In the genomic region with DNA sequence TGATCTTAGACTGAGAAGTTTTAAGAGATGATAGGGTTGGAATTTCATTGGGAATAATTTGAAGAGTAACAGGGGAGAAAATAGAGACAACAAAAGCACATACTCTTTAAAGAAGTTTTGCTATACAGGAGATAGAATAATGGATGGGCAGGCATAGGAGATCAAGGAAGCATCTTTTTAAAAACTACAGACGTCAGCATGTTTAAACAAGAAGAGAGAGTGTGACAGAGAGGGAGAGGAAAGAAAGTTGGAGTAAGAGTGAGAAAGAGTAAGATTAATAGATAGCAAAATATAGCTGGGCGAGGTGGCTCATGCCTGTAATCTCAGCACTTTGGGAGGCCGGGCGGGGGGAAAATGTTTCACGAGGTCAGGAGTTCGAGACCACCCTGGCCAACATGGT, we compare ENCODE assay signal across 28 cellular contexts. TPM values are rescaled to one million over a fixed set of nuclear protein-coding genes. Genes with fewer than 3 reads are reported as not detected.
"Had no signal": no experiment of that assay in that cellular context is flagged by ENCODE, and none has a peak within 500 bp of the region (broad histone marks: within the 10 kb centered on the region; RNA-seq: fewer than 3 reads in every experiment).

No MANE protein-coding gene starts in this region.

- H2AFZ ChIP-seq: neural progenitor cell, parathyroid adenoma had no signal

- H3K27ac ChIP-seq: neural progenitor cell, ovary, parathyroid adenoma, psoas muscle, skin epidermis, spleen, thoracic aorta, thyroid gland, tibial nerve, upper lobe of left lung had no signal

- ATAC-seq: naive thymus-derived CD4-positive, alpha-beta T cell; natural killer cell; psoas muscle; right cardiac atrium; sciatic nerve; stimulated activated memory B cell treated with anti-CD40 and anti-IgM and Interleukin-4, amounts not matched to agents 10 μg/mL and 1 μg/mL and 100 μg/mL, for 72 hours; stimulated activated naive CD8-positive, alpha-beta T cell treated with anti-CD3 and anti-CD28 coated beads, Interleukin-15, amount 100 ng/mL, for 72 hours; stimulated activated naive CD8-positive, alpha-beta T cell treated with anti-CD3 and anti-CD28 coated beads, Interleukin-15, Interleukin-2, amounts not matched to agents 100 U/mL and 50 U/mL, for 24 hours had no signal

- H3K9ac ChIP-seq: neural progenitor cell, parathyroid adenoma had no signal

- H3K27me3 ChIP-seq: ovary had no signal

- H3K79me2 ChIP-seq: parathyroid adenoma had no signal

- H3K9me3 ChIP-seq: ovary, psoas muscle, spleen, thoracic aorta, thyroid gland, tibial nerve, upper lobe of left lung had no signal

- H3K36me3 ChIP-seq: neural progenitor cell, ovary, spleen, thoracic aorta, thyroid gland, tibial nerve, upper lobe of left lung had no signal

- H3K4me3 ChIP-seq: neural progenitor cell, ovary, psoas muscle, skin epidermis, smooth muscle cell, spleen, thoracic aorta, thyroid gland, tibial nerve, upper lobe of left lung had no signal

- H3K4me1 ChIP-seq: neural progenitor cell, parathyroid adenoma, psoas muscle had no signal

- FAIRE-seq: urothelium cell line had no signal

- H3K4me2 ChIP-seq: neural progenitor cell, smooth muscle cell had no signal

- DNase-seq: naive thymus-derived CD4-positive, alpha-beta T cell; natural killer cell; occipital lobe; posterior cingulate gyrus; psoas muscle; right cardiac atrium; spleen; stimulated activated CD4-positive, alpha-beta T cell treated with anti-CD3 and anti-CD28 coated beads, Interleukin-12 subunit alpha, Interleukin-12 subunit beta, amount 100 ng/mL, for 4 hours; stimulated activated CD4-positive, alpha-beta T cell treated with anti-CD3 and anti-CD28 coated beads, Interleukin-1b, Interleukin-23, amount 100 ng/mL, for 48 hours; stimulated activated CD4-positive, alpha-beta T cell treated with anti-CD3 and anti-CD28 coated beads, Interleukin-4, amount 100 ng/mL, for 1 hour; stimulated activated CD4-positive, alpha-beta T cell treated with anti-CD3 and anti-CD28 coated beads, Interleukin-4, amount 100 ng/mL, for 4 hours; stimulated activated CD8-positive, alpha-beta memory T cell treated with anti-CD3 and anti-CD28 coated beads, Interleukin-4, amount 100 ng/mL, for 48 hours; stimulated activated naive CD4-positive, alpha-beta T cell; stimulated activated naive CD8-positive, alpha-beta T cell treated with anti-CD3 and anti-CD28 coated beads, Interleukin-15, amount 100 ng/mL, for 72 hours; stimulated activated naive CD8-positive, alpha-beta T cell treated with anti-CD3 and anti-CD28 coated beads, Interleukin-15, Interleukin-2, amounts not matched to agents 100 U/mL and 50 U/mL, for 24 hours; thyroid gland; trophoblast cell; upper lobe of left lung had no signal

RNA-seq across cellular contexts. Expression of a gene that starts 5.3 kb away (rescaled TPM):
- polyA plus RNA-seq: naive thymus-derived CD4-positive, alpha-beta T cell had no signal
